ENCODE assay signal across 1 cellular context in genomic region chr4:169167958-169168357, GRCh38.
TF ChIP-seq lines count a peak whose summit lies in the region.

No MANE protein-coding gene starts in this region.

TF ChIP-seq in GM12878, 131 proteins besides CTCF, POLR2A, EP300 and RAD21 (continued from another document):
- TF ChIP-seq MLLT1 (IDR thresholded peaks at IDR 0.05) (0 out of 2 replicates have a peak, but pooled peaks have one; percentile 42), IKZF2 (IDR thresholded peaks at IDR 0.05) (peak; percentile 55 to 66; a peak in 2 of 4 replicates), ELK1 (IDR thresholded peaks at IDR 0.05; ENCODE audit: low read depth, low read length) (no peak), SMARCA5 (IDR thresholded peaks at IDR 0.05) (no peak), NR2F1 (conservative IDR thresholded peaks at IDR 0.05) (no peak), NFIC (IDR thresholded peaks at IDR 0.05; ENCODE audit: low read depth, low read length) (peak; percentile 22; the same call in 1 of the 2 replicates), CBFB (IDR thresholded peaks at IDR 0.05; ENCODE audit: low read depth) (0 out of 2 replicates have a peak, but pooled peaks have one; percentile 28), NBN (IDR thresholded peaks at IDR 0.05) (peak; percentile 71), POU2F2 (IDR thresholded peaks at IDR 0.05; ENCODE audit: borderline replicate concordance, low read depth, low read length) (no peak), IRF4 (IDR thresholded peaks at IDR 0.05; ENCODE audit: low read depth, low read length) (0 out of 2 replicates have a peak, but pooled peaks have one; percentile 22), TCF3 (IDR thresholded peaks at IDR 0.05; ENCODE audit: borderline replicate concordance, insufficient read depth, low read depth, low read length) (no peak), STAT1 (conservative IDR thresholded peaks at IDR 0.05) (no peak), HDGF (IDR thresholded peaks at IDR 0.05) (peak; percentile 72; the same call in 1 of the 2 replicates), RUNX3 (IDR thresholded peaks at IDR 0.05; ENCODE audit: low read length) (peak; percentile 82), EED (IDR thresholded peaks at IDR 0.05; ENCODE audit: low read depth) (no peak)
- TF ChIP-seq, protein P1, sequence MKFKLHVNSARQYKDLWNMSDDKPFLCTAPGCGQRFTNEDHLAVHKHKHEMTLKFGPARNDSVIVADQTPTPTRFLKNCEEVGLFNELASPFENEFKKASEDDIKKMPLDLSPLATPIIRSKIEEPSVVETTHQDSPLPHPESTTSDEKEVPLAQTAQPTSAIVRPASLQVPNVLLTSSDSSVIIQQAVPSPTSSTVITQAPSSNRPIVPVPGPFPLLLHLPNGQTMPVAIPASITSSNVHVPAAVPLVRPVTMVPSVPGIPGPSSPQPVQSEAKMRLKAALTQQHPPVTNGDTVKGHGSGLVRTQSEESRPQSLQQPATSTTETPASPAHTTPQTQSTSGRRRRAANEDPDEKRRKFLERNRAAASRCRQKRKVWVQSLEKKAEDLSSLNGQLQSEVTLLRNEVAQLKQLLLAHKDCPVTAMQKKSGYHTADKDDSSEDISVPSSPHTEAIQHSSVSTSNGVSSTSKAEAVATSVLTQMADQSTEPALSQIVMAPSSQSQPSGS (IDR thresholded peaks at IDR 0.05; ENCODE audit: low read length): peak; percentile 39; the same call in 1 of the 2 replicates
TF ChIP-seq in GM12878: peak in this region for 16.
